8 cellular contexts compared by ENCODE assay signal in genomic region chr19:48445256-48445605, GRCh38. TPM values are rescaled to one million over a fixed set of nuclear protein-coding genes. Genes with fewer than 3 reads are reported as not detected.
A peak's percentile ranks its signal among the peaks of the same experiment; 100 is the strongest.
DNase-seq lines count a peak whose midpoint lies in the region; ATAC-seq and TF ChIP-seq lines count a peak whose summit lies in the region.

No MANE protein-coding gene starts in this region.

- no peaks in the 10 kb centered on the region for H3K27me3 ChIP-seq in neuron (ENCODE audit: insufficient read depth, low read length)

- no peaks in the 10 kb centered on the region for H3K9me3 Mint-ChIP-seq in activated T-cell treated with anti-CD3 and anti-CD28 coated beads, Interleukin-2, amount 50 U/mL, for 4 hours

- peaks cover 27% of the 10 kb centered on the region for H3K36me3 Mint-ChIP-seq in activated T-cell treated with anti-CD3 and anti-CD28 coated beads, Interleukin-2, amount 50 U/mL, for 4 hours (ENCODE audit: insufficient read depth)

- H3K4me3 Mint-ChIP-seq in activated T-cell treated with anti-CD3 and anti-CD28 coated beads, Interleukin-2, amount 50 U/mL, for 4 hours = peak overlapping the region; percentile 92

- H3K4me3 ChIP-seq in AG04449 (ENCODE audit: low read depth, low read length) (peak overlapping the region; percentile 90), GM12875 (ENCODE audit: low read depth, low read length) (peak overlapping the region; percentile 90), fibroblast of villous mesenchyme (ENCODE audit: low read depth, low read length) (peak overlapping the region; percentile 95), neuron (ENCODE audit: low read length) (peak overlapping the region; percentile 85)

- peak; percentile 13 for ATAC-seq in HG03064 (IDR thresholded peaks at IDR 0.05; ENCODE audit: low read depth, unreplicated experiment)
- peak; percentile 4 to 8 for ATAC-seq in activated T-cell treated with anti-CD3 and anti-CD28 coated beads, Interleukin-2, amount 50 U/mL, for 4 hours

- H3K4me1 Mint-ChIP-seq in activated T-cell treated with anti-CD3 and anti-CD28 coated beads, Interleukin-2, amount 50 U/mL, for 4 hours (ENCODE audit: low read depth) = peaks cover 35% of the 10 kb centered on the region

- POLR2A ChIA-PET in AG04449 (lab: Yijun Ruan, JAX) = interaction anchor here (0.5 to 2.2 kb wide), 4 partner anchors 54 to 241 kb away, joined by 3 to 6 read pairs (median 3); partner anchors contain the start of gene KDELR1

- H3K27me3 Mint-ChIP-seq in activated T-cell treated with anti-CD3 and anti-CD28 coated beads, Interleukin-2, amount 50 U/mL, for 4 hours (ENCODE audit: low read depth) = peaks cover 21% of the 10 kb centered on the region

- no peaks in the 10 kb centered on the region for H3K9me3 ChIP-seq in neuron (ENCODE audit: low read length)

- TF ChIP-seq CTCF in AG04449 (IDR thresholded peaks at IDR 0.05; ENCODE audit: insufficient read depth, low read length, missing control alignments) (peak; percentile 75), GM12875 (IDR thresholded peaks at IDR 0.05; ENCODE audit: borderline replicate concordance, insufficient read depth, low read depth, low read length) (peak; percentile 28; the same call in 1 of the 2 replicates), fibroblast of villous mesenchyme (IDR thresholded peaks at IDR 0.05; ENCODE audit: insufficient read depth, low read depth, low read length) (peak; percentile 75)

- H3K36me3 ChIP-seq in neuron (ENCODE audit: insufficient read depth, low read length) = peaks cover 25% of the 10 kb centered on the region

- peaks cover 16% of the 10 kb centered on the region for H3K4me1 ChIP-seq in neuron (ENCODE audit: insufficient read depth, low read length)

- H2AFZ ChIP-seq in neuron (ENCODE audit: low read depth, low read length) = peak overlapping the region; percentile 44

- CTCF ChIA-PET in AG04449 (lab: Yijun Ruan, JAX) = interaction anchor here (0.6 to 3.8 kb wide), 26 partner anchors 9 to 143 kb away, joined by 3 to 23 read pairs (median 4); partner anchors contain the start of genes GRIN2D, KCNJ14 and KDELR1

- DNase-seq in AG04449 (ENCODE audit: low read depth, low spot score) = peak; percentile 78
- peak; percentile 71 for DNase-seq in NCI-H2227 (lab: John Stamatoyannopoulos, UW; ENCODE audit: unreplicated experiment)
- no peak for DNase-seq in activated T-cell treated with anti-CD3 and anti-CD28 coated beads, Interleukin-2, amount 50 U/mL, for 4 hours
- peak; percentile 94 for DNase-seq in fibroblast of villous mesenchyme (ENCODE audit: low read depth)
- DNase-seq in pons (ENCODE audit: low spot score) = no peak

RNA-seq across cellular contexts. Expression of gene GRWD1, which starts 0.6 kb away (rescaled TPM):
- total RNA-seq in activated T-cell treated with anti-CD3 and anti-CD28 coated beads, Interleukin-2, amount 50 U/mL, for 4 hours = 100 to 1,000 TPM; 175 to 192 (median 187) TPM
- total RNA-seq in fibroblast of villous mesenchyme = 25.1 and 38.4 TPM in 2 replicates

RNA-seq across cellular contexts. Expression of gene KCNJ14, which starts 10.1 kb away (rescaled TPM):
- total RNA-seq in activated T-cell treated with anti-CD3 and anti-CD28 coated beads, Interleukin-2, amount 50 U/mL, for 4 hours = 1 to 10 TPM; 3.1 to 3.3 (median 3.3) TPM
- total RNA-seq in fibroblast of villous mesenchyme = 0.43 and 0.64 TPM in 2 replicates

RNA-seq across cellular contexts. Expression of gene CYTH2, which starts 23.9 kb away (rescaled TPM):
- total RNA-seq in activated T-cell treated with anti-CD3 and anti-CD28 coated beads, Interleukin-2, amount 50 U/mL, for 4 hours = 10 to 100 TPM; 30.7 to 36.2 (median 31.5) TPM
- total RNA-seq in fibroblast of villous mesenchyme = 31.1 and 42.5 TPM in 2 replicates

RNA-seq across cellular contexts. Expression of gene GRIN2D, which starts 51.8 kb away (rescaled TPM):
- total RNA-seq in activated T-cell treated with anti-CD3 and anti-CD28 coated beads, Interleukin-2, amount 50 U/mL, for 4 hours = under 1 TPM; 0.11 to 0.14 (median 0.13) TPM
- 0.86 and 1.9 TPM in 2 replicates for total RNA-seq in fibroblast of villous mesenchyme

RNA-seq across cellular contexts. Expression of gene KDELR1, which starts 53.9 kb away (rescaled TPM):
- total RNA-seq in activated T-cell treated with anti-CD3 and anti-CD28 coated beads, Interleukin-2, amount 50 U/mL, for 4 hours = 10 to 100 TPM; 58.6 to 63.8 (median 61.3) TPM
- 72.2 and 111 TPM in 2 replicates for total RNA-seq in fibroblast of villous mesenchyme

Comparison
In these comparisons a context has a peak if more than half of its experiments do, and no peak if none do; other contexts are left out.
1. DNase-seq: peak in AG04449 (single experiment), NCI-H2227 (single experiment) and fibroblast of villous mesenchyme (single experiment); none in activated T-cell treated with anti-CD3 and anti-CD28 coated beads, Interleukin-2, amount 50 U/mL, for 4 hours (single experiment) and pons (single experiment).
2. Peak in every context shown above with its lines, with median percentiles within 50 percentile points of each other: H3K4me3 ChIP-seq and CTCF ChIP-seq.